18 cellular contexts compared by ENCODE assay signal in genomic region chr3:17544632-17545031, GRCh38.
A peak's percentile ranks its signal among the peaks of the same experiment; 100 is the strongest.
DNase-seq lines count a peak whose midpoint lies in the region; ATAC-seq and TF ChIP-seq lines count a peak whose summit lies in the region.
"Had no signal": no experiment of that assay in that cellular context is flagged by ENCODE, and none has a peak within 500 bp of the region (broad histone marks: within the 10 kb centered on the region; RNA-seq: fewer than 3 reads in every experiment).

No MANE protein-coding gene starts in this region.

- no peak overlapping the region for H3K18ac ChIP-seq in mesenchymal stem cell (ENCODE audit: low read depth in 1 of 2, low read length in 2 of 2)

- no peak overlapping the region for H4K8ac ChIP-seq in mesenchymal stem cell (ENCODE audit: low read length)

- peaks cover 4% of the 10 kb centered on the region for H3K79me1 ChIP-seq in mesenchymal stem cell (replicated peaks; ENCODE audit: low read length, poor library complexity, severe bottlenecking)

- H3K9me3 ChIP-seq in BE2C (no peaks in the 10 kb centered on the region), mesenchymal stem cell (ENCODE audit: control insufficient read depth, low read length) (no peaks in the 10 kb centered on the region)
- H3K9me3 ChIP-seq: heart right ventricle, psoas muscle had no signal

- no peaks in the 10 kb centered on the region for H3F3A ChIP-seq in GM23338 (replicated peaks; ENCODE audit: low read depth)

- no peak overlapping the region for H2AK5ac ChIP-seq in mesenchymal stem cell (ENCODE audit: low read length, severe bottlenecking)

- H2BK120ac ChIP-seq in mesenchymal stem cell (ENCODE audit: low read depth, low read length): no peak overlapping the region

- TF ChIP-seq CTCF in BE2C (IDR thresholded peaks at IDR 0.05; ENCODE audit: low read depth, low read length) (0 out of 2 replicates have a peak, but pooled peaks have one; percentile 4), HFFc6 (IDR thresholded peaks at IDR 0.05) (peak; percentile 71), GM23338 (conservative IDR thresholded peaks at IDR 0.05; ENCODE audit: low read depth in 2 of 2) (peak in 1 of 2 experiments; percentile 43; a peak in 3 of 4 replicates)

- H3K9ac ChIP-seq in mesenchymal stem cell (ENCODE audit: low read length): no peak overlapping the region

- H2AFZ ChIP-seq in mesenchymal stem cell (ENCODE audit: low read depth, low read length): no peak overlapping the region
- no peak overlapping the region for H2AFZ ChIP-seq in GM23338

- H3K36me3 Mint-ChIP-seq in HFFc6 (ENCODE audit: low read depth) (no peaks in the 10 kb centered on the region), GM23338 (ENCODE audit: low read depth) (no peaks in the 10 kb centered on the region; the same call in 2 of the 3 replicates)

- H3K79me2 ChIP-seq in GM23338 (replicated peaks; ENCODE audit: insufficient read depth): no peaks in the 10 kb centered on the region

- H3K4ac ChIP-seq in mesenchymal stem cell (ENCODE audit: low read depth in 1 of 2, low read length in 2 of 2): no peak overlapping the region

- H3K4me3 Mint-ChIP-seq in HFFc6 (no peak overlapping the region), GM23338 (no peak overlapping the region)
- H3K4me3 Mint-ChIP-seq: CD8-positive, alpha-beta memory T cell had no signal

- H2BK15ac ChIP-seq in mesenchymal stem cell (ENCODE audit: low read depth, poor library complexity, severe bottlenecking): no peak overlapping the region

- H2BK5ac ChIP-seq in mesenchymal stem cell (ENCODE audit: low read depth, low read length, poor library complexity, severe bottlenecking): no peak overlapping the region

- H3K36me3 ChIP-seq in BE2C (no peaks in the 10 kb centered on the region), mesenchymal stem cell (ENCODE audit: control insufficient read depth in 1 of 2, insufficient read depth in 2 of 2, low read depth in 1 of 2, low read length in 2 of 2) (no peaks in the 10 kb centered on the region), GM23338 (ENCODE audit: insufficient read depth) (no peaks in the 10 kb centered on the region)

- no peaks in the 10 kb centered on the region for H4K20me1 ChIP-seq in GM23338 (replicated peaks; ENCODE audit: insufficient read depth)

- H3K4me1 Mint-ChIP-seq in HFFc6 (ENCODE audit: low read depth): 0 out of 2 replicates have a peak, but pooled peaks cover 5% of the 10 kb centered on the region
- peaks cover 19% of the 10 kb centered on the region for H3K4me1 Mint-ChIP-seq in GM23338
- H3K4me1 Mint-ChIP-seq: CD8-positive, alpha-beta memory T cell had no signal

- H3K4me1 ChIP-seq in BE2C (peaks cover 2% of the 10 kb centered on the region; the same call in 1 of the 2 replicates), mesenchymal stem cell (ENCODE audit: control insufficient read depth, insufficient read depth, low read depth, low read length) (no peaks in the 10 kb centered on the region), GM23338 (ENCODE audit: insufficient read depth) (peaks cover 17% of the 10 kb centered on the region; the same call in 1 of the 2 replicates)
- H3K4me1 ChIP-seq: heart right ventricle, psoas muscle had no signal

- H3K27me3 ChIP-seq in BE2C (no peaks in the 10 kb centered on the region), mesenchymal stem cell (ENCODE audit: control insufficient read depth in 1 of 2, insufficient read depth in 1 of 2, low read length in 2 of 2) (no peaks in the 10 kb centered on the region), GM23338 (ENCODE audit: insufficient read depth) (no peaks in the 10 kb centered on the region)
- H3K27me3 ChIP-seq: heart right ventricle had no signal

- no peaks in the 10 kb centered on the region for H3K9me2 ChIP-seq in GM23338 (ENCODE audit: insufficient read depth)

- H3K4me2 ChIP-seq in mesenchymal stem cell (ENCODE audit: low read length, poor library complexity, severe bottlenecking) (no peak overlapping the region), GM23338 (no peak overlapping the region)

- no peak for DNase-seq in BE2C
- DNase-seq in HFFc6: no peak
- DNase-seq in amniotic epithelial cell (ENCODE audit: low read depth): peak; percentile 13
- DNase-seq in mesenchymal stem cell: peak; percentile 8
- DNase-seq in GM23338 (ENCODE audit: low spot score): no peak
- DNase-seq in DMS53 (lab: John Stamatoyannopoulos, UW): no peak
- no peak for DNase-seq in NCI-H510A treated with DMSO at 0.1 percent for 48 hours (lab: John Stamatoyannopoulos, UW)
- DNase-seq: activated CD8-positive, alpha-beta memory T cell treated with anti-CD3 and anti-CD28 coated beads for 24 hours; activated gamma-delta T cell treated with Interleukin-2 at 50 U/mL for 16 hours; caudate nucleus; CD8-positive, alpha-beta memory T cell; heart right ventricle; NCI-H1930; NK-92 treated with Interleukin-12 subunit alpha and Interleukin-12 subunit beta, amount 100 ng/mL, for 24 hours; psoas muscle; stimulated activated CD4-positive, alpha-beta T cell treated with anti-CD3 and anti-CD28 coated beads, Interleukin-2, amount 100 ng/mL, for 24 hours; trophoblast cell had no signal

- H3K27me3 Mint-ChIP-seq in HFFc6 (ENCODE audit: insufficient read depth): peaks cover 1% of the 10 kb centered on the region; the same call in 1 of the 2 replicates
- H3K27me3 Mint-ChIP-seq in GM23338 (ENCODE audit: insufficient read depth, low read depth, poor library complexity): no peaks in the 10 kb centered on the region
- H3K27me3 Mint-ChIP-seq: CD8-positive, alpha-beta memory T cell had no signal

- H3K23ac ChIP-seq in mesenchymal stem cell (ENCODE audit: low read length in 2 of 2): no peak overlapping the region

- WGBS in mesenchymal stem cell: 89% methylated on average over 1 of the region's 2 CpGs

- H3K27ac ChIP-seq in mesenchymal stem cell (ENCODE audit: low read length, poor library complexity, severe bottlenecking): no peak overlapping the region
- H3K27ac ChIP-seq in GM23338 (ENCODE audit: low read depth): no peak overlapping the region
- H3K27ac ChIP-seq: heart right ventricle, psoas muscle, SK-N-MC had no signal

- no peak overlapping the region for H2BK12ac ChIP-seq in mesenchymal stem cell (ENCODE audit: low read length in 2 of 2)

- ATAC-seq in GM23338: no peak
- ATAC-seq: heart right ventricle, psoas muscle had no signal

- H3K14ac ChIP-seq in mesenchymal stem cell (ENCODE audit: low read length in 2 of 2): no peak overlapping the region

- H3K4me3 ChIP-seq in BE2C (ENCODE audit: low read depth, low read length): no peak overlapping the region
- H3K4me3 ChIP-seq in mesenchymal stem cell (ENCODE audit: insufficient read depth in 1 of 2, low read depth in 1 of 2, low read length in 2 of 2): no peak overlapping the region
- H3K4me3 ChIP-seq in GM23338: no peak overlapping the region
- H3K4me3 ChIP-seq: heart right ventricle, psoas muscle, SK-N-MC had no signal

- H3K9me3 Mint-ChIP-seq in HFFc6: no peaks in the 10 kb centered on the region
- H3K9me3 Mint-ChIP-seq in GM23338: no peaks in the 10 kb centered on the region
- H3K9me3 Mint-ChIP-seq: CD8-positive, alpha-beta memory T cell had no signal

- H3K27ac Mint-ChIP-seq in HFFc6: no peak overlapping the region
- no peak overlapping the region for H3K27ac Mint-ChIP-seq in GM23338
- H3K27ac Mint-ChIP-seq: CD8-positive, alpha-beta memory T cell had no signal

- no peak overlapping the region for H4K91ac ChIP-seq in mesenchymal stem cell (ENCODE audit: low read length)

TF ChIP-seq in GM23338, 12 proteins besides CTCF, POLR2A, EP300 and RAD21:
- TF ChIP-seq ZNF331 (CRISPR knock-in tag; IDR thresholded peaks at IDR 0.05; ENCODE audit: low read depth): no peak

Comparison
In these comparisons a context has a peak if more than half of its experiments do, and no peak if none do; other contexts are left out.
1. DNase-seq: peak in amniotic epithelial cell (single experiment) and mesenchymal stem cell (single experiment); none in BE2C (single experiment), HFFc6 (single experiment), GM23338 (single experiment), DMS53 (single experiment) and NCI-H510A treated with DMSO at 0.1 percent for 48 hours (single experiment).